8 cellular contexts compared by ENCODE assay signal in genomic region chr10:21732067-21732772, GRCh38.
DNase-seq lines count a peak whose midpoint lies in the region; ATAC-seq and TF ChIP-seq lines count a peak whose summit lies in the region.

No MANE protein-coding gene starts in this region.

- CTCF ChIA-PET in HEK293 (lab: Yijun Ruan, JAX) (interaction anchor here (0.5 to 5.1 kb wide), 33 partner anchors 10 to 1243 kb away, joined by 3 to 32 read pairs (median 3); no protein-coding TSS in a partner anchor), WTC11 (lab: Charles Lee) (interaction anchor here (0.6 to 3.5 kb wide), 36 partner anchors 8 to 653 kb away, joined by 3 to 35 read pairs (median 4); partner anchors contain the start of gene SKIDA1)

- peak; percentile 78 for DNase-seq in Right ventricle myocardium inferior (ENCODE audit: missing footprints)
- no peak for DNase-seq in cardiac septum (ENCODE audit: low spot score)
- DNase-seq in MV-4-11 (lab: John Stamatoyannopoulos, UW), result peak; percentile 50
- peak; percentile 79 for DNase-seq in WTC11 (ENCODE audit: low spot score)
- peak; percentile 81 for DNase-seq in fibroblast of mammary gland (ENCODE audit: low read depth)
- DNase-seq in natural killer cell, result no peak
- DNase-seq in cerebellar nuclear complex (lab: John Stamatoyannopoulos, UW), result no peak

- H3K27me3 Mint-ChIP-seq in WTC11 (ENCODE audit: low read depth) (no peaks in the 10 kb centered on the region), natural killer cell (ENCODE audit: low read depth in 2 of 2) (no peaks in the 10 kb centered on the region)

- no peak overlapping the region for H3K27ac ChIP-seq in HEK293 (ENCODE audit: extremely low read depth, low read depth, low read length)

- H3K4me1 Mint-ChIP-seq in WTC11, result peaks cover 37% of the 10 kb centered on the region
- peaks cover 23 to 27% of the 10 kb centered on the region in 2 donors for H3K4me1 Mint-ChIP-seq in natural killer cell

- H3K4me3 Mint-ChIP-seq in WTC11 (no peak overlapping the region), natural killer cell (no peak overlapping the region)

- peak; percentile 89 for ATAC-seq in Right ventricle myocardium inferior
- peak; percentile 95 for ATAC-seq in WTC11
- ATAC-seq in natural killer cell, result peak; percentile 55 to 70 (median 65)

- peaks cover 8% of the 10 kb centered on the region for H3K4me1 ChIP-seq in HEK293 (ENCODE audit: control insufficient read depth, insufficient read depth, low read length)

- H3K27ac Mint-ChIP-seq in WTC11 (peak overlapping the region; percentile 89), natural killer cell (no peak overlapping the region)

- peaks cover 29% of the 10 kb centered on the region for H3K36me3 Mint-ChIP-seq in WTC11
- no peaks in the 10 kb centered on the region for H3K36me3 Mint-ChIP-seq in natural killer cell

- POLR2A ChIA-PET in HEK293 (lab: Yijun Ruan, JAX), result interaction anchor here (0.7 to 4.2 kb wide), 3 partner anchors 198 to 236 kb away, joined by 3 to 25 read pairs (median 4); partner anchors contain the start of gene MLLT10
- POLR2A ChIA-PET in WTC11 (lab: Charles Lee), result interaction anchor here (0.9 to 2.1 kb wide), 3 partner anchors 12 to 236 kb away, joined by 3 to 8 read pairs (median 5); no protein-coding TSS in a partner anchor

- TF ChIP-seq CTCF in HEK293 (tag by site-specific recombination; IDR thresholded peaks at IDR 0.05), result no peak; the same call in 1 of the 2 replicates
- peak; percentile 87 for TF ChIP-seq CTCF in WTC11 (IDR thresholded peaks at IDR 0.05)
- peak; percentile 91 for TF ChIP-seq CTCF in fibroblast of mammary gland (conservative IDR thresholded peaks at IDR 0.05; ENCODE audit: control insufficient read depth, insufficient read depth, low read depth, low read length)
- peak; percentile 30 for TF ChIP-seq CTCF in natural killer cell (IDR thresholded peaks at IDR 0.05)

- H3K36me3 ChIP-seq in HEK293 (ENCODE audit: control insufficient read depth in 2 of 2, insufficient read depth in 1 of 2, low read length in 2 of 2), result peaks cover 0 to 30% of the 10 kb centered on the region in 2 experiments

- H3K4me3 ChIP-seq in HEK293 (ENCODE audit: low read depth, low read length) (no peak overlapping the region), fibroblast of mammary gland (ENCODE audit: control insufficient read depth, low read depth, low read length) (no peak overlapping the region)

- H3K9me3 ChIP-seq in HEK293 (ENCODE audit: control insufficient read depth, insufficient read depth, low read depth, low read length), result no peaks in the 10 kb centered on the region

- intact Hi-C loops in Right ventricle myocardium inferior (cut with DNase I), result loop anchor here (2.0 to 10.0 kb wide), 4 partner anchors 215 to 647 kb away; no protein-coding TSS in a partner anchor
- intact Hi-C loops in cardiac septum (cut with DNase I), result loop anchor here (1.0 to 2.0 kb wide), 2 partner anchors 237 to 453 kb away; no protein-coding TSS in a partner anchor
- intact Hi-C loops in natural killer cell (cut with micrococcal nuclease), result loop anchor here (1.0 kb wide), 1 partner anchor 237 kb away; no protein-coding TSS in a partner anchor

- no peaks in the 10 kb centered on the region for H3K9me3 Mint-ChIP-seq in WTC11
- no peaks in the 10 kb centered on the region for H3K9me3 Mint-ChIP-seq in natural killer cell

TF ChIP-seq in HEK293, 187 proteins besides CTCF, POLR2A, EP300 and RAD21 (continues in another document):
- no peak for TF ChIP-seq ZFP37 (tag by site-specific recombination; IDR thresholded peaks at IDR 0.05)
- TF ChIP-seq ZBTB48 (tag by site-specific recombination; IDR thresholded peaks at IDR 0.05), result no peak
- TF ChIP-seq ZNF280C (tag by site-specific recombination; IDR thresholded peaks at IDR 0.05), result no peak
- TF ChIP-seq SP7 (tag by site-specific recombination; IDR thresholded peaks at IDR 0.05), result peak; percentile 67; the same call in 1 of the 2 replicates
- no peak for TF ChIP-seq PRDM6 (tag by site-specific recombination; IDR thresholded peaks at IDR 0.05)
- no peak for TF ChIP-seq ZNF76 (tag by site-specific recombination; IDR thresholded peaks at IDR 0.05; ENCODE audit: borderline replicate concordance, low read depth)
- TF ChIP-seq ZNF548 (tag by site-specific recombination; IDR thresholded peaks at IDR 0.05), result no peak
- TF ChIP-seq ZNF292 (tag by site-specific recombination; IDR thresholded peaks at IDR 0.05; ENCODE audit: borderline replicate concordance, low read depth), result no peak
- TF ChIP-seq ZNF404 (tag by site-specific recombination; IDR thresholded peaks at IDR 0.05), result no peak
- TF ChIP-seq BCL11A (tag by site-specific recombination; IDR thresholded peaks at IDR 0.05; ENCODE audit: low read depth), result no peak; the same call in 1 of the 2 replicates

TF ChIP-seq in WTC11, 78 proteins besides CTCF, POLR2A, EP300 and RAD21 (continues in another document):
- TF ChIP-seq ZNF423 (CRISPR knock-in tag; IDR thresholded peaks at IDR 0.05) (peak; percentile 99), ATF6 (CRISPR knock-in tag; IDR thresholded peaks at IDR 0.05) (no peak), CDX4 (CRISPR knock-in tag; IDR thresholded peaks at IDR 0.05; ENCODE audit: borderline replicate concordance) (no peak), ETV6 (CRISPR knock-in tag; IDR thresholded peaks at IDR 0.05) (peak; percentile 81; the same call in 1 of the 2 replicates), CBFB (CRISPR knock-in tag; IDR thresholded peaks at IDR 0.05; ENCODE audit: low read depth) (no peak), TEAD1 (CRISPR knock-in tag; IDR thresholded peaks at IDR 0.05) (no peak), FOXK1 (CRISPR knock-in tag; IDR thresholded peaks at IDR 0.05) (peak; percentile 88), ZMAT4 (CRISPR knock-in tag; IDR thresholded peaks at IDR 0.05) (no peak), FOXJ3 (CRISPR knock-in tag; IDR thresholded peaks at IDR 0.05; ENCODE audit: borderline replicate concordance) (no peak), TCF7 (CRISPR knock-in tag; IDR thresholded peaks at IDR 0.05; ENCODE audit: low read depth) (no peak), FOXP4 (CRISPR knock-in tag; IDR thresholded peaks at IDR 0.05) (peak; percentile 84; the same call in 1 of the 2 replicates)

Comparison
In these comparisons a context has a peak if more than half of its experiments do, and no peak if none do; other contexts are left out.
1. DNase-seq: peak in Right ventricle myocardium inferior (single experiment), MV-4-11 (single experiment), WTC11 (single experiment) and fibroblast of mammary gland (single experiment); none in cardiac septum (single experiment), natural killer cell (single experiment) and cerebellar nuclear complex (0 of 2).
2. Peak in every context shown above with its lines, with median percentiles within 50 percentile points of each other: ATAC-seq.